6 cellular contexts compared by ENCODE assay signal in genomic region chr19:55485439-55486011, GRCh38. TPM values are rescaled to one million over a fixed set of nuclear protein-coding genes. Genes with fewer than 3 reads are reported as not detected.
DNase-seq lines count a peak whose midpoint lies in the region; ATAC-seq and TF ChIP-seq lines count a peak whose summit lies in the region.

No MANE protein-coding gene starts in this region.

- H3K9me3 Mint-ChIP-seq in activated T-cell treated with anti-CD3 and anti-CD28 coated beads, Interleukin-2, amount 50 U/mL, for 24 hours: no peaks in the 10 kb centered on the region

- no peak for ATAC-seq in HG03469 (IDR thresholded peaks at IDR 0.05; ENCODE audit: unreplicated experiment)

- TF ChIP-seq CTCF in fibroblast of the aortic adventitia (IDR thresholded peaks at IDR 0.05; ENCODE audit: insufficient read depth, low read length): no peak
- TF ChIP-seq CTCF in thyroid gland (IDR thresholded peaks at IDR 0.05): no peak

- WGBS in thyroid gland, 2 donors: 27 to 33% methylated on average over 12 to 13 of the region's 18 CpGs

- peaks cover 18% of the 10 kb centered on the region for H3K36me3 Mint-ChIP-seq in activated T-cell treated with anti-CD3 and anti-CD28 coated beads, Interleukin-2, amount 50 U/mL, for 24 hours (ENCODE audit: low read depth)

- H3K4me3 ChIP-seq in fibroblast of the aortic adventitia (ENCODE audit: low read depth, low read length): peak overlapping the region; percentile 81
- peak overlapping the region in 2 of 3 donors; percentile 40 to 47 for H3K4me3 ChIP-seq in thyroid gland (replicated peaks in 1 of 3)

- peak overlapping the region; percentile 78 to 97 (median 80) for H3K27ac ChIP-seq in thyroid gland

- no peaks in the 10 kb centered on the region for H3K27me3 Mint-ChIP-seq in activated T-cell treated with anti-CD3 and anti-CD28 coated beads, Interleukin-2, amount 50 U/mL, for 24 hours

- no peak for TF ChIP-seq POLR2A in thyroid gland (IDR thresholded peaks at IDR 0.05)

- H3K27me3 ChIP-seq in thyroid gland: no peaks in the 10 kb centered on the region

- no peak for DNase-seq in activated T-cell treated with anti-CD3 and anti-CD28 coated beads, Interleukin-2, amount 50 U/mL, for 24 hours
- DNase-seq in activated T-cell treated with anti-CD3 and anti-CD28 coated beads, Interleukin-2, amount 50 U/mL, for 1 hour: no peak
- DNase-seq in fibroblast of the aortic adventitia (ENCODE audit: low read depth): no peak
- DNase-seq in thyroid gland: no peak
- DNase-seq in cerebellar cortex (ENCODE audit: low spot score): no peak

- H3K27ac Mint-ChIP-seq in activated T-cell treated with anti-CD3 and anti-CD28 coated beads, Interleukin-2, amount 50 U/mL, for 24 hours: peak overlapping the region; percentile 87

- no peaks in the 10 kb centered on the region for H3K9me3 ChIP-seq in thyroid gland

- H3K4me3 Mint-ChIP-seq in activated T-cell treated with anti-CD3 and anti-CD28 coated beads, Interleukin-2, amount 50 U/mL, for 24 hours: peak overlapping the region; percentile 80

- H3K4me1 Mint-ChIP-seq in activated T-cell treated with anti-CD3 and anti-CD28 coated beads, Interleukin-2, amount 50 U/mL, for 24 hours (ENCODE audit: low read depth): peaks cover 26% of the 10 kb centered on the region

- peaks cover 0 to 18% of the 10 kb centered on the region in 2 donors for H3K36me3 ChIP-seq in thyroid gland

- intact Hi-C loops in thyroid gland (cut with DNase I): no loop called here

- peaks cover 32 to 43% of the 10 kb centered on the region in 2 donors for H3K4me1 ChIP-seq in thyroid gland

RNA-seq across cellular contexts. Expression of gene NAT14, which starts 0.5 kb away (rescaled TPM):
- 8.3 and 17.5 TPM in 2 replicates for total RNA-seq in fibroblast of the aortic adventitia (ENCODE audit: low replicate concordance)
- total RNA-seq in thyroid gland: 10 to 100 TPM in 2 of 4 donors, 1 to 10 TPM in 2; 5.1 to 28.3 (median 12.2) TPM

RNA-seq across cellular contexts. Expression of gene SSC5D, which starts 2.7 kb away (rescaled TPM):
- total RNA-seq in fibroblast of the aortic adventitia (ENCODE audit: low replicate concordance): 10.7 and 18.7 TPM in 2 replicates
- total RNA-seq in thyroid gland: 1 to 10 TPM; 1.7 to 2.9 (median 2.2) TPM

RNA-seq across cellular contexts. Expression of gene ZNF628, which starts 9.1 kb away (rescaled TPM):
- total RNA-seq in fibroblast of the aortic adventitia (ENCODE audit: low replicate concordance): 0.33 and 3.8 TPM in 2 replicates
- 10 to 100 TPM in 2 of 4 donors, 1 to 10 TPM in 2; 2.1 to 12.0 (median 6.5) TPM for total RNA-seq in thyroid gland

RNA-seq across cellular contexts. Expression of gene C19orf85, which starts 21.0 kb away (rescaled TPM):
- total RNA-seq in fibroblast of the aortic adventitia (ENCODE audit: low replicate concordance) (not detected in 2 replicates), thyroid gland (not detected)

RNA-seq across cellular contexts. Expression of gene ISOC2, which starts 24.1 kb away (rescaled TPM):
- total RNA-seq in fibroblast of the aortic adventitia (ENCODE audit: low replicate concordance) (24.4 and 41.3 TPM in 2 replicates), thyroid gland (100 to 1,000 TPM in 2 of 4 donors, 10 to 100 TPM in 2; 52.1 to 178 (median 100) TPM)
